ENCODE assay signal across 9 cellular contexts in genomic region chr5:127941646-127942045, GRCh38.
DNase-seq lines count a peak whose midpoint lies in the region; ATAC-seq and TF ChIP-seq lines count a peak whose summit lies in the region.
"Had no signal": no experiment of that assay in that cellular context is flagged by ENCODE, and none has a peak within 500 bp of the region (broad histone marks: within the 10 kb centered on the region; RNA-seq: fewer than 3 reads in every experiment).

No MANE protein-coding gene starts in this region.

- H3K4me1 Mint-ChIP-seq in Calu3 (ENCODE audit: low read depth, unreplicated experiment) (peaks cover 62% of the 10 kb centered on the region), mesothelial cell of epicardium (peaks cover 6% of the 10 kb centered on the region)

- CTCF ChIA-PET in Calu3 (lab: Charles Lee) = interaction anchor here (0.6 to 2.4 kb wide), 2 partner anchors 17 to 689 kb away, joined by 3 to 5 read pairs; no protein-coding TSS in a partner anchor

- H3K4me3 ChIP-seq in ectodermal cell (ENCODE audit: insufficient read depth, low read depth, low read length) = no peak overlapping the region
- H3K4me3 ChIP-seq in neuron (ENCODE audit: low read length) = peak overlapping the region; percentile 11

- H3K27me3 ChIP-seq in ectodermal cell (ENCODE audit: control insufficient read depth, insufficient read depth, low read length, poor library complexity, severe bottlenecking) = peaks cover 70% of the 10 kb centered on the region
- no peaks in the 10 kb centered on the region for H3K27me3 ChIP-seq in neuron (ENCODE audit: insufficient read depth, low read length)

- H3K36me3 ChIP-seq in ectodermal cell (ENCODE audit: control insufficient read depth, insufficient read depth, low read length) (no peaks in the 10 kb centered on the region), neuron (ENCODE audit: insufficient read depth, low read length) (no peaks in the 10 kb centered on the region)

- H2AFZ ChIP-seq in neuron (ENCODE audit: low read depth, low read length) = no peak overlapping the region

- H3K27me3 Mint-ChIP-seq in Calu3 (ENCODE audit: unreplicated experiment) (no peaks in the 10 kb centered on the region), mesothelial cell of epicardium (ENCODE audit: low read depth) (no peaks in the 10 kb centered on the region)

- H3K9me3 ChIP-seq in ectodermal cell (ENCODE audit: control insufficient read depth, low read length) = no peaks in the 10 kb centered on the region
- H3K9me3 ChIP-seq in neuron (ENCODE audit: low read length) = no peaks in the 10 kb centered on the region

- H3K36me3 Mint-ChIP-seq in Calu3 (ENCODE audit: insufficient read depth, unreplicated experiment) = peaks cover 22% of the 10 kb centered on the region
- H3K36me3 Mint-ChIP-seq in mesothelial cell of epicardium = no peaks in the 10 kb centered on the region

- peak overlapping the region; percentile 58 for H3K27ac Mint-ChIP-seq in Calu3 (ENCODE audit: unreplicated experiment)
- H3K27ac Mint-ChIP-seq in mesothelial cell of epicardium = no peak overlapping the region
- H3K27ac Mint-ChIP-seq: activated CD8-positive, alpha-beta T cell treated with anti-CD3 and anti-CD28 coated beads, Interleukin-2, amount 10 ng/mL, durations not matched to agents 7 days and 5 days had no signal

- 39 to 46% methylated on average over 8 to 9 of the region's 9 CpGs for WGBS in ectodermal cell, 2 experiments

- intact Hi-C loops in Calu3 (cut with micrococcal nuclease; ENCODE audit: unreplicated experiment) = no loop called here

- H3K27ac ChIP-seq in ectodermal cell (ENCODE audit: insufficient read depth, low read depth, low read length, poor library complexity, severe bottlenecking) = peak overlapping the region; percentile 3

- no peak for ATAC-seq in HG03097 (IDR thresholded peaks at IDR 0.05; ENCODE audit: low FRiP score, unreplicated experiment)
- ATAC-seq: activated CD8-positive, alpha-beta T cell treated with anti-CD3 and anti-CD28 coated beads, Interleukin-2, amount 10 ng/mL, durations not matched to agents 7 days and 5 days had no signal

- TF ChIP-seq CTCF in Calu3 (IDR thresholded peaks at IDR 0.05; ENCODE audit: unreplicated experiment) (no peak), mesothelial cell of epicardium (IDR thresholded peaks at IDR 0.05; ENCODE audit: unreplicated experiment) (no peak)

- DNase-seq in Calu3 (no peak), NCI-H2171 (lab: John Stamatoyannopoulos, UW) (peak; percentile 54), mesothelial cell of epicardium (ENCODE audit: low spot score in 2 of 2, unreplicated experiment in 2 of 2) (no peak), iPS-NIHi11 (ENCODE audit: low spot score) (no peak)
- no peak for DNase-seq in stimulated activated naive CD4-positive, alpha-beta T cell treated with Interleukin-2 at 50 U/mL for 16 hours (lab: John Stamatoyannopoulos, UW)
- DNase-seq: activated CD8-positive, alpha-beta T cell treated with anti-CD3 and anti-CD28 coated beads, Interleukin-2, amount 10 ng/mL, durations not matched to agents 7 days and 5 days had no signal

- BruUV-seq in Calu3 (replicated peaks; lab: Mats Ljungman, UMichigan) = no TSS peak

- H3K4me3 Mint-ChIP-seq in Calu3 (ENCODE audit: low read depth, unreplicated experiment) (no peak overlapping the region), mesothelial cell of epicardium (no peak overlapping the region)
- H3K4me3 Mint-ChIP-seq: activated CD8-positive, alpha-beta T cell treated with anti-CD3 and anti-CD28 coated beads, Interleukin-2, amount 10 ng/mL, durations not matched to agents 7 days and 5 days had no signal

- H3K4me1 ChIP-seq in ectodermal cell (ENCODE audit: control insufficient read depth, insufficient read depth, low read length) = peaks cover 16% of the 10 kb centered on the region
- H3K4me1 ChIP-seq in neuron (ENCODE audit: insufficient read depth, low read length) = peaks cover 23% of the 10 kb centered on the region

- H3K9me3 Mint-ChIP-seq in Calu3 (ENCODE audit: low read depth, unreplicated experiment) (no peaks in the 10 kb centered on the region), mesothelial cell of epicardium (no peaks in the 10 kb centered on the region)
